In genomic region chr10:119535310-119535709, GRCh38 we compare ENCODE assay signal across 1 cellular context.
TF ChIP-seq lines count a peak whose summit lies in the region.

No MANE protein-coding gene starts in this region.

TF ChIP-seq in SK-N-SH treated with all-trans-retinoic acid at 6 μM for 48 hours, 23 proteins besides CTCF, POLR2A, EP300 and RAD21 (continued from another document):
- no peak for TF ChIP-seq TSHZ2 (CRISPR knock-in tag; IDR thresholded peaks at IDR 0.05)
- TF ChIP-seq TCF4 (CRISPR knock-in tag; IDR thresholded peaks at IDR 0.05; ENCODE audit: borderline replicate concordance) = no peak
- no peak for TF ChIP-seq ISL1 (CRISPR knock-in tag; IDR thresholded peaks at IDR 0.05)
- TF ChIP-seq, protein P1, sequence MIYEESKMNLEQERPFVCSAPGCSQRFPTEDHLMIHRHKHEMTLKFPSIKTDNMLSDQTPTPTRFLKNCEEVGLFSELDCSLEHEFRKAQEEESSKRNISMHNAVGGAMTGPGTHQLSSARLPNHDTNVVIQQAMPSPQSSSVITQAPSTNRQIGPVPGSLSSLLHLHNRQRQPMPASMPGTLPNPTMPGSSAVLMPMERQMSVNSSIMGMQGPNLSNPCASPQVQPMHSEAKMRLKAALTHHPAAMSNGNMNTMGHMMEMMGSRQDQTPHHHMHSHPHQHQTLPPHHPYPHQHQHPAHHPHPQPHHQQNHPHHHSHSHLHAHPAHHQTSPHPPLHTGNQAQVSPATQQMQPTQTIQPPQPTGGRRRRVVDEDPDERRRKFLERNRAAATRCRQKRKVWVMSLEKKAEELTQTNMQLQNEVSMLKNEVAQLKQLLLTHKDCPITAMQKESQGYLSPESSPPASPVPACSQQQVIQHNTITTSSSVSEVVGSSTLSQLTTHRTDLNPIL (CRISPR knock-in tag; IDR thresholded peaks at IDR 0.05; ENCODE audit: low read depth) = no peak
- no peak for TF ChIP-seq ZC3H10 (CRISPR knock-in tag; IDR thresholded peaks at IDR 0.05)
- no peak for TF ChIP-seq ZFP3 (CRISPR knock-in tag; IDR thresholded peaks at IDR 0.05)
